ENCODE assay signal across 8 cellular contexts in the genomic region with DNA sequence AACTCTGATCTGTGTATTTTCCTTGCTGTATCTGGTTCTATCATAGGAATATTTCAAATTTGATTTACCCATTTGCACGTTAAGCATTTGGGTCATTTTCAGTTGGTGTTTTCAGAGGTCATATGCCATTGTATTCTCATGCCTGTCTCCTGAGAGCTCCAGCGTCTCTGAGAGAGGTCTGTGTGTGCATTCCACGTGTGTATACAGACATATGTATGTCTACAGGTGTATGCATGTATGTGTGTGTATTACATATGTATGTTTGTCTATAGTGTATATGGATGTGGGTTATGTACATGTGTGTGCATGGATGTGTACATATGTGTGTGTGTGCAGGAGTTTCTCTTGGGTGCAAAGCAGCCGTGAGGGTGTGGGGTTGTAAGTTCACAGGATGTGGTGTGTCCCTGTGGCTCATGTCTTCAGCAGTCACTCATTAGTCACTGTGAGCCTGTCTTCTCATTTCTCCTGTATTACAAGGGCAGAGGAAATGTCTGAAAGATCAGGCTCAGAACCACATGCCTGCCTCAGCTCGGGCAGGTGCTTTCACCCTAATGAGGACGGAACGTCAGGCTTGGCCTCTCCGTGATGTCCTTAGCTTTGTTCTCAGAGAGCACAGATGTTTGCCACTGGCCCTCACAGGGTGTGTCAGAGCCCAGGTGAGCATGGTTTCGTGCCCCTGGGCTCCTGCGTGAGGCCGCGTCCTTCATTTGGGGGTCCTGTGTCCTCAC.
DNase-seq lines count a peak whose midpoint lies in the region; ATAC-seq and TF ChIP-seq lines count a peak whose summit lies in the region.

No MANE protein-coding gene starts in this region.

- peak; percentile 47 for ATAC-seq in GM19351 (IDR thresholded peaks at IDR 0.05; ENCODE audit: unreplicated experiment)
- no peak for ATAC-seq in lower lobe of right lung
- ATAC-seq in HG03565 (IDR thresholded peaks at IDR 0.05; ENCODE audit: unreplicated experiment): no peak
- no peak for ATAC-seq in HG02798 (IDR thresholded peaks at IDR 0.05; ENCODE audit: poor library complexity, unreplicated experiment)

- H3K27me3 Mint-ChIP-seq in activated T-helper 2 cell treated with anti-CD3 and anti-CD28 coated beads, Interferon-gamma antibody, Interleukin-2, Interleukin-4, amounts not matched to agents 10 μg/mL and 5 μg/mL and 100 μg/mL, durations not matched to agents 14 hours and 24 hours and 36 hours (ENCODE audit: low read depth): no peaks in the 10 kb centered on the region

- peaks cover 22% of the 10 kb centered on the region for H3K4me1 ChIP-seq in lower lobe of right lung

- intact Hi-C loops in activated T-helper 2 cell treated with anti-CD3 and anti-CD28 coated beads, Interferon-gamma antibody, Interleukin-2, Interleukin-4, amounts not matched to agents 10 μg/mL and 5 μg/mL and 100 μg/mL, durations not matched to agents 14 hours and 24 hours and 36 hours (cut with micrococcal nuclease): no loop called here
- intact Hi-C loops in lower lobe of right lung (cut with DNase I): no loop called here

- H3K36me3 ChIP-seq in lower lobe of right lung: no peaks in the 10 kb centered on the region

- no peaks in the 10 kb centered on the region for H3K9me3 Mint-ChIP-seq in activated T-helper 2 cell treated with anti-CD3 and anti-CD28 coated beads, Interferon-gamma antibody, Interleukin-2, Interleukin-4, amounts not matched to agents 10 μg/mL and 5 μg/mL and 100 μg/mL, durations not matched to agents 14 hours and 24 hours and 36 hours

- DNase-seq in HPDE6-E6E7 (ENCODE audit: extremely low spot score): peak; percentile 41
- DNase-seq in activated T-helper 2 cell treated with anti-CD3 and anti-CD28 coated beads, Interferon-gamma antibody, Interleukin-2, Interleukin-4, amounts not matched to agents 10 μg/mL and 5 μg/mL and 100 μg/mL, durations not matched to agents 14 hours and 24 hours and 36 hours (ENCODE audit: low spot score): peak; percentile 42
- peak; percentile 15 for DNase-seq in lower lobe of right lung
- no peak for DNase-seq in NCI-H2196 (lab: John Stamatoyannopoulos, UW; ENCODE audit: unreplicated experiment)
- no peak for DNase-seq in NCI-H2227 treated with DMSO at 0.1 percent for 48 hours (lab: John Stamatoyannopoulos, UW)

- H3K27me3 ChIP-seq in lower lobe of right lung (ENCODE audit: low read depth): no peaks in the 10 kb centered on the region

- no peak overlapping the region for H3K4me3 ChIP-seq in lower lobe of right lung

- no peak overlapping the region for H3K27ac ChIP-seq in lower lobe of right lung

- no peak overlapping the region for H3K4me3 Mint-ChIP-seq in activated T-helper 2 cell treated with anti-CD3 and anti-CD28 coated beads, Interferon-gamma antibody, Interleukin-2, Interleukin-4, amounts not matched to agents 10 μg/mL and 5 μg/mL and 100 μg/mL, durations not matched to agents 14 hours and 24 hours and 36 hours (ENCODE audit: low read depth)

- H3K4me1 Mint-ChIP-seq in activated T-helper 2 cell treated with anti-CD3 and anti-CD28 coated beads, Interferon-gamma antibody, Interleukin-2, Interleukin-4, amounts not matched to agents 10 μg/mL and 5 μg/mL and 100 μg/mL, durations not matched to agents 14 hours and 24 hours and 36 hours (ENCODE audit: low read depth): peaks cover 12% of the 10 kb centered on the region

- H3K27ac Mint-ChIP-seq in activated T-helper 2 cell treated with anti-CD3 and anti-CD28 coated beads, Interferon-gamma antibody, Interleukin-2, Interleukin-4, amounts not matched to agents 10 μg/mL and 5 μg/mL and 100 μg/mL, durations not matched to agents 14 hours and 24 hours and 36 hours: no peak overlapping the region

- no peaks in the 10 kb centered on the region for H3K36me3 Mint-ChIP-seq in activated T-helper 2 cell treated with anti-CD3 and anti-CD28 coated beads, Interferon-gamma antibody, Interleukin-2, Interleukin-4, amounts not matched to agents 10 μg/mL and 5 μg/mL and 100 μg/mL, durations not matched to agents 14 hours and 24 hours and 36 hours (ENCODE audit: low read depth)

- H3K9me3 ChIP-seq in lower lobe of right lung: no peaks in the 10 kb centered on the region

- no peak for TF ChIP-seq CTCF in lower lobe of right lung (IDR thresholded peaks at IDR 0.05)

Comparison
In these comparisons a context has a peak if more than half of its experiments do, and no peak if none do; other contexts are left out.
1. DNase-seq: peak in HPDE6-E6E7 (single experiment), activated T-helper 2 cell treated with anti-CD3 and anti-CD28 coated beads, Interferon-gamma antibody, Interleukin-2, Interleukin-4, amounts not matched to agents 10 μg/mL and 5 μg/mL and 100 μg/mL, durations not matched to agents 14 hours and 24 hours and 36 hours (single experiment) and lower lobe of right lung (single experiment); none in NCI-H2196 (single experiment) and NCI-H2227 treated with DMSO at 0.1 percent for 48 hours (single experiment).